9 cellular contexts compared by ENCODE assay signal in the genomic region with DNA sequence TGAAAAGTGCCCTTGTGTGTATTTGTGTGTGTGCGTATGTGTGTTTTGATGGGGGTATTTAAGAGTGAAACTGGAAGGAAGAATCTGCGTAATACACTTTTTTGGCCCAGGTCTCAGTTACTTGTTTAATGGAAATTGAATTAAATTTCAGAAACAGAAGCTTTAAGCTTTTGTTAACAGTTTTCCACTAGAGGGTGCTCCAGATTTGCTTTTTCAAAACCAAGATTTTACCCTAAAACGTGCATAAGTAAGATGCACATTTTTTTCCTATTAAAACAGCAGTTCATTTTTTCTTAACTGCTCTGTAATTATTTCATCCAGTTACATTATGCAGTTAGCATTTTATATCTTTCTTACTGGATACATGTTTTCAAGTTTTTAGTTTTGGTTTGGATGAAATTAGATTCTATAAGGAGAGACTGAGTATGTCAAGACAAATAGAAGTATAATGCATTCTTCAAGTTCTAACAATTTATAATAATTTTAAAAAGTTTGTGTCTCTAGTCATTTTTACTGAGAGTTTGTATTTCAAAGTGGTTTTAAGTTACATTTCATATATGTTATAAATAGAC.
A peak's percentile ranks its signal among the peaks of the same experiment; 100 is the strongest.
DNase-seq lines count a peak whose midpoint lies in the region; ATAC-seq and TF ChIP-seq lines count a peak whose summit lies in the region.
"Had no signal": no experiment of that assay in that cellular context is flagged by ENCODE, and none has a peak within 500 bp of the region (broad histone marks: within the 10 kb centered on the region; RNA-seq: fewer than 3 reads in every experiment).

No MANE protein-coding gene starts in this region.

- no peaks in the 10 kb centered on the region for H3K9me3 Mint-ChIP-seq in Caco-2 (ENCODE audit: unreplicated experiment)

- no peaks in the 10 kb centered on the region for H3K79me2 ChIP-seq in Karpas-422 (ENCODE audit: low read length)

- H3K36me3 Mint-ChIP-seq in Caco-2 (ENCODE audit: insufficient read depth, unreplicated experiment) = no peaks in the 10 kb centered on the region

- H3K9me3 ChIP-seq in Karpas-422 (ENCODE audit: low read length) = no peaks in the 10 kb centered on the region
- no peaks in the 10 kb centered on the region for H3K9me3 ChIP-seq in right lobe of liver
- no peaks in the 10 kb centered on the region for H3K9me3 ChIP-seq in Caco-2

- H3K4me3 ChIP-seq in Karpas-422 (ENCODE audit: low read length) = no peak overlapping the region
- no peak overlapping the region for H3K4me3 ChIP-seq in right lobe of liver
- H3K4me3 ChIP-seq in Caco-2 (ENCODE audit: low read depth, low read length) = no peak overlapping the region

- peak in 1 of 4 donors; percentile 45 for ATAC-seq in right lobe of liver
- no peak for ATAC-seq in HG03159 (IDR thresholded peaks at IDR 0.05; ENCODE audit: unreplicated experiment)
- ATAC-seq: activated CD4-positive, alpha-beta T cell treated with anti-CD3 and anti-CD28 coated beads for 36 hours had no signal

- peak overlapping the region; percentile 45 for H3K4me2 ChIP-seq in Karpas-422 (ENCODE audit: low read depth, low read length, poor library complexity, severe bottlenecking)

- H3K36me3 ChIP-seq in Karpas-422 (ENCODE audit: insufficient read depth, low read length) (peaks cover 12% of the 10 kb centered on the region; the same call in 1 of the 2 replicates), right lobe of liver (peaks cover 0 to 10% (median 4%) of the 10 kb centered on the region in 4 donors), Caco-2 (ENCODE audit: control insufficient read depth, insufficient read depth, low read length) (no peaks in the 10 kb centered on the region)

- peaks cover 19% of the 10 kb centered on the region for H3K4me1 ChIP-seq in Karpas-422 (ENCODE audit: low read length)
- no peaks in the 10 kb centered on the region for H3K4me1 ChIP-seq in right lobe of liver
- peaks cover 6% of the 10 kb centered on the region for H3K4me1 ChIP-seq in Caco-2

- peak overlapping the region; percentile 70; the same call in 1 of the 2 replicates for H2AFZ ChIP-seq in Karpas-422 (ENCODE audit: low read length)

- no peaks in the 10 kb centered on the region for H4K20me1 ChIP-seq in Karpas-422 (ENCODE audit: insufficient read depth, low read depth, low read length)

- peak in 3 of 4 donors; percentile 24 to 51 (median 51) for TF ChIP-seq CTCF in right lobe of liver (IDR thresholded peaks at IDR 0.05)
- TF ChIP-seq CTCF in Caco-2 (IDR thresholded peaks at IDR 0.05; ENCODE audit: insufficient read depth in 1 of 2, low read depth in 1 of 2, low read length in 1 of 2, severe bottlenecking in 1 of 2, unreplicated experiment in 1 of 2) = peak in 1 of 2 experiments; percentile 8

- H3K27ac Mint-ChIP-seq in Caco-2 (ENCODE audit: unreplicated experiment) = no peak overlapping the region
- H3K27ac Mint-ChIP-seq: activated CD4-positive, alpha-beta T cell treated with anti-CD3 and anti-CD28 coated beads for 36 hours had no signal

- H3K4me3 Mint-ChIP-seq in Caco-2 (ENCODE audit: unreplicated experiment) = no peak overlapping the region
- H3K4me3 Mint-ChIP-seq: activated CD4-positive, alpha-beta T cell treated with anti-CD3 and anti-CD28 coated beads for 36 hours had no signal

- no peaks in the 10 kb centered on the region for H3K9me2 ChIP-seq in Karpas-422 (replicated peaks; ENCODE audit: insufficient read depth, low read length)

- WGBS in right lobe of liver (ENCODE audit: insufficient coverage, low coverage, low lambda C conversion rate, missing lambda C conversion rate) = 31% methylated on average over 3 of the region's 3 CpGs

- H3K27me3 ChIP-seq in Karpas-422 (ENCODE audit: low read length) (no peaks in the 10 kb centered on the region), right lobe of liver (no peaks in the 10 kb centered on the region), Caco-2 (replicated peaks; ENCODE audit: control insufficient read depth, insufficient read depth, low read length) (no peaks in the 10 kb centered on the region)

- no peaks in the 10 kb centered on the region for H3K27me3 Mint-ChIP-seq in Caco-2 (ENCODE audit: insufficient read depth, unreplicated experiment)
- H3K27me3 Mint-ChIP-seq: activated CD4-positive, alpha-beta T cell treated with anti-CD3 and anti-CD28 coated beads for 36 hours had no signal

- DNase-seq in DMS114 treated with DMSO at 0.1 percent for 48 hours (lab: John Stamatoyannopoulos, UW; ENCODE audit: unreplicated experiment) (peak; percentile 24), Karpas-422 (peak; percentile 80), amniotic epithelial cell (ENCODE audit: low read depth) (peak; percentile 23), right lobe of liver (no peak), NCI-H1092 treated with DMSO at 0.1 percent for 48 hours (lab: John Stamatoyannopoulos, UW) (no peak), Caco-2 (no peak), ecto neural progenitor cell (ENCODE audit: low spot score) (no peak)
- DNase-seq: activated CD4-positive, alpha-beta T cell treated with anti-CD3 and anti-CD28 coated beads for 36 hours had no signal

- no peak overlapping the region for H3K9ac ChIP-seq in Karpas-422 (ENCODE audit: low read length)

- CTCF ChIA-PET in Caco-2 (lab: Charles Lee) = no interaction called here

- POLR2A ChIA-PET in Caco-2 (lab: Charles Lee) = no interaction called here

- intact Hi-C loops in right lobe of liver (cut with DNase I) = no loop called here
- intact Hi-C loops in Caco-2 (cut with micrococcal nuclease; ENCODE audit: unreplicated experiment) = loop anchor here (2.0 to 5.0 kb wide), 4 partner anchors 223 to 1510 kb away; no protein-coding TSS in a partner anchor

- no peak for TF ChIP-seq POLR2A in right lobe of liver (IDR thresholded peaks at IDR 0.05)

- peak overlapping the region; percentile 52 for H3K27ac ChIP-seq in Karpas-422 (ENCODE audit: low read length)
- H3K27ac ChIP-seq in right lobe of liver = no peak overlapping the region

- H3K4me1 Mint-ChIP-seq in Caco-2 (ENCODE audit: low read depth, unreplicated experiment) = no peaks in the 10 kb centered on the region

- no TSS peak for BruUV-seq in Caco-2 (replicated peaks; lab: Mats Ljungman, UMichigan)

Comparison
In these comparisons a context has a peak if more than half of its experiments do, and no peak if none do; other contexts are left out.
1. DNase-seq: peak in DMS114 treated with DMSO at 0.1 percent for 48 hours (single experiment), Karpas-422 (single experiment) and amniotic epithelial cell (single experiment); none in right lobe of liver (0 of 3), NCI-H1092 treated with DMSO at 0.1 percent for 48 hours (single experiment), Caco-2 (0 of 2) and ecto neural progenitor cell (single experiment).